In the genomic region with DNA sequence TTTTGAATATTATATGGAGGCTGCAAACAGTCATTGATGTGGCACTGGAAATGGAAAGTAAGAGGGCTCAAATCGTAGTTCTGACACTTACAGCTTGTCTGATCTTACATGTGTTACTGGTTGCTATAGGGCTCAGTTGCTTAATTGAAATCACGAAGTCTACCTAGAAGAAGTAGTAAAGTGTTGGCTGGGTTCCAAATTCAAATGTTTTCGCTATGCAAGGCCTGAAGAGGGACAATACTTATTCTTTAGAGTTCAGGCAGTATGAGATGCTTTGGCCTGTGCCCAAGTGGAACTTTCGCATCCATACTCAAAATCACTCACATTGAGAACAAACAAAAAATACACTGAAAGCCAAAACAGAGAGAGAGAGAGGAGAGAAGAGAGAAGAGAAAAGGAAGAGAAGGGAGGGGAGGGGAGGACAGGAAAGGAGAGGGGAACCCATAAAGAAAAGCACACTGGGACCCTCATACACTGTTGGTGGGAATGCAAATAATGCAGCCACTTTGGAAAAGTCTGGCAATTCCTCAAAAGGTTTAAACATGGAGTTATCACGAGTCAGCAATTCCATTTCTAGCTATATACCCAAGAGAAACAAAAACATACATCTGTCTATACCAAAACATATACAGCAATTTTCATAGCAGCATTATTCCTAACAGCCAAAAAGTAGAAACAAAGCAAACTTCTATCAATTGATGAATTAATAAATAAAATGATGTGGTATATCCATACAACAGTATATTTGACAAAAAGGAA, we compare ENCODE assay signal across 20 cellular contexts. TPM values are rescaled to one million over a fixed set of nuclear protein-coding genes. Genes with fewer than 3 reads are reported as not detected.
DNase-seq lines count a peak whose midpoint lies in the region; ATAC-seq and TF ChIP-seq lines count a peak whose summit lies in the region.
"Had no signal": no experiment of that assay in that cellular context is flagged by ENCODE, and none has a peak within 500 bp of the region (broad histone marks: within the 10 kb centered on the region; RNA-seq: fewer than 3 reads in every experiment).

No MANE protein-coding gene starts in this region.

- CTCF ChIA-PET in activated CD4-positive, alpha-beta T cell treated with anti-CD3 and anti-CD28 coated beads for 36 hours (lab: Charles Lee): no interaction called here
- CTCF ChIA-PET in CD8-positive, alpha-beta T cell (lab: Charles Lee): no interaction called here
- CTCF ChIA-PET in naive thymus-derived CD4-positive, alpha-beta T cell (lab: Charles Lee): interaction anchor here (0.6 kb wide), 1 partner anchor 43 kb away, joined by 3 read pairs; no protein-coding TSS in a partner anchor

- no peak for ATAC-seq in activated CD4-positive, alpha-beta T cell treated with anti-CD3 and anti-CD28 coated beads for 36 hours
- no peak for ATAC-seq in CD8-positive, alpha-beta T cell
- no peak for ATAC-seq in naive thymus-derived CD4-positive, alpha-beta T cell
- ATAC-seq: activated CD8-positive, alpha-beta memory T cell treated with anti-CD3 and anti-CD28 coated beads, Interleukin-2, amount 10 ng/mL, durations not matched to agents 7 days and 5 days; upper lobe of right lung had no signal

- peaks cover 13% of the 10 kb centered on the region for H3K36me3 Mint-ChIP-seq in activated CD4-positive, alpha-beta T cell treated with anti-CD3 and anti-CD28 coated beads for 36 hours (ENCODE audit: low read depth)
- peaks cover 6% of the 10 kb centered on the region for H3K36me3 Mint-ChIP-seq in activated CD4-positive, alpha-beta T cell treated with anti-CD3 and anti-CD28 coated beads, Interleukin-2, amount 10 ng/mL, durations not matched to agents 24 days and 14 days (ENCODE audit: low read depth)
- peaks cover 15% of the 10 kb centered on the region for H3K36me3 Mint-ChIP-seq in CD8-positive, alpha-beta T cell
- H3K36me3 Mint-ChIP-seq in naive thymus-derived CD4-positive, alpha-beta T cell: peaks cover 0 to 4% (median 0%) of the 10 kb centered on the region in 5 donors

- peaks cover 2% of the 10 kb centered on the region for H3K9me3 Mint-ChIP-seq in activated CD4-positive, alpha-beta T cell treated with anti-CD3 and anti-CD28 coated beads for 36 hours (ENCODE audit: low read depth)
- no peaks in the 10 kb centered on the region for H3K9me3 Mint-ChIP-seq in activated CD4-positive, alpha-beta T cell treated with anti-CD3 and anti-CD28 coated beads, Interleukin-2, amount 10 ng/mL, durations not matched to agents 24 days and 14 days
- peaks cover 3% of the 10 kb centered on the region for H3K9me3 Mint-ChIP-seq in CD8-positive, alpha-beta T cell
- peaks cover 0 to 5% (median 0%) of the 10 kb centered on the region in 11 donors for H3K9me3 Mint-ChIP-seq in naive thymus-derived CD4-positive, alpha-beta T cell

- no peak overlapping the region for H3K9ac ChIP-seq in OCI-LY1 (ENCODE audit: low read length)

- no peaks in the 10 kb centered on the region for H3K27me3 ChIP-seq in CD8-positive, alpha-beta T cell (ENCODE audit: insufficient read depth, low read length)
- no peaks in the 10 kb centered on the region; the same call in 1 of the 2 replicates for H3K27me3 ChIP-seq in OCI-LY1 (ENCODE audit: insufficient read depth, low read length)
- no peaks in the 10 kb centered on the region for H3K27me3 ChIP-seq in naive thymus-derived CD4-positive, alpha-beta T cell (ENCODE audit: control insufficient read depth in 2 of 2, insufficient read depth in 2 of 2, low read length in 2 of 2)
- H3K27me3 ChIP-seq: cardiac muscle cell, right atrium auricular region, upper lobe of right lung had no signal

- DNase-seq in activated CD4-positive, alpha-beta T cell treated with anti-CD3 and anti-CD28 coated beads for 36 hours: no peak
- no peak for DNase-seq in activated CD4-positive, alpha-beta T cell treated with anti-CD3 and anti-CD28 coated beads, Interleukin-2, amount 10 ng/mL, durations not matched to agents 24 days and 14 days
- DNase-seq in CD8-positive, alpha-beta T cell: no peak
- peak in 1 of 9 donors; percentile 18 for DNase-seq in naive thymus-derived CD4-positive, alpha-beta T cell
- DNase-seq in KBM-7 (no peak), GM20000 (ENCODE audit: low spot score) (no peak), HCEC 1CT (no peak)
- DNase-seq: activated CD4-positive, alpha-beta T cell treated with anti-CD3 and anti-CD28 coated beads for 4 hours; activated CD8-positive, alpha-beta memory T cell treated with anti-CD3 and anti-CD28 coated beads, Interleukin-2, amount 10 ng/mL, durations not matched to agents 7 days and 5 days; activated effector memory CD4-positive, alpha-beta T cell treated with Interleukin-2 at 50 U/mL for 16 hours; NCI-H2029; NCI-H446 treated with DMSO at 0.1 percent for 48 hours; SIG-M5; stimulated activated CD4-positive, alpha-beta T cell treated with anti-CD3 and anti-CD28 coated beads, Interleukin-12 subunit alpha, Interleukin-12 subunit beta, amount 100 ng/mL, for 4 hours; stimulated activated CD4-positive, alpha-beta T cell treated with anti-CD3 and anti-CD28 coated beads, Interleukin-4, amount 100 ng/mL, for 4 hours; upper lobe of right lung had no signal

- no peak overlapping the region for H3K4me3 ChIP-seq in CD8-positive, alpha-beta T cell (ENCODE audit: low read depth, low read length)
- no peak overlapping the region for H3K4me3 ChIP-seq in OCI-LY1 (ENCODE audit: low read depth, low read length, poor library complexity, severe bottlenecking)
- H3K4me3 ChIP-seq in naive thymus-derived CD4-positive, alpha-beta T cell (ENCODE audit: low read length): no peak overlapping the region
- H3K4me3 ChIP-seq: cardiac muscle cell, HAP-1, right atrium auricular region, upper lobe of right lung had no signal

- POLR2A ChIA-PET in activated CD4-positive, alpha-beta T cell treated with anti-CD3 and anti-CD28 coated beads for 36 hours (lab: Charles Lee): no interaction called here
- POLR2A ChIA-PET in CD8-positive, alpha-beta T cell (lab: Charles Lee): interaction anchor here (1.2 kb wide), 1 partner anchor 80 kb away, joined by 3 read pairs; a partner anchor contains a TSS
- POLR2A ChIA-PET in naive thymus-derived CD4-positive, alpha-beta T cell (lab: Charles Lee): no interaction called here

- H3K4me2 ChIP-seq in OCI-LY1 (ENCODE audit: low read length): peak overlapping the region; percentile 15; the same call in 1 of the 2 replicates

- H3K4me1 Mint-ChIP-seq in activated CD4-positive, alpha-beta T cell treated with anti-CD3 and anti-CD28 coated beads for 36 hours: peaks cover 23% of the 10 kb centered on the region
- peaks cover 19% of the 10 kb centered on the region for H3K4me1 Mint-ChIP-seq in activated CD4-positive, alpha-beta T cell treated with anti-CD3 and anti-CD28 coated beads, Interleukin-2, amount 10 ng/mL, durations not matched to agents 24 days and 14 days
- peaks cover 44% of the 10 kb centered on the region for H3K4me1 Mint-ChIP-seq in CD8-positive, alpha-beta T cell (ENCODE audit: low read depth)
- peaks cover 20 to 47% (median 43%) of the 10 kb centered on the region in 7 donors for H3K4me1 Mint-ChIP-seq in naive thymus-derived CD4-positive, alpha-beta T cell

- H3K79me2 ChIP-seq in OCI-LY1 (ENCODE audit: insufficient read depth, low read length): peaks cover 27% of the 10 kb centered on the region

- no peaks in the 10 kb centered on the region for H3K9me3 ChIP-seq in CD8-positive, alpha-beta T cell (ENCODE audit: low read length)
- peaks cover 7% of the 10 kb centered on the region for H3K9me3 ChIP-seq in OCI-LY1 (ENCODE audit: low read length)
- no peaks in the 10 kb centered on the region for H3K9me3 ChIP-seq in naive thymus-derived CD4-positive, alpha-beta T cell (ENCODE audit: control insufficient read depth in 2 of 3, low read length in 3 of 3)
- H3K9me3 ChIP-seq: right atrium auricular region, upper lobe of right lung had no signal

- H3K4me3 Mint-ChIP-seq in activated CD4-positive, alpha-beta T cell treated with anti-CD3 and anti-CD28 coated beads for 36 hours: no peak overlapping the region
- H3K4me3 Mint-ChIP-seq in activated CD4-positive, alpha-beta T cell treated with anti-CD3 and anti-CD28 coated beads, Interleukin-2, amount 10 ng/mL, durations not matched to agents 24 days and 14 days: no peak overlapping the region
- peak overlapping the region; percentile 59 for H3K4me3 Mint-ChIP-seq in CD8-positive, alpha-beta T cell
- H3K4me3 Mint-ChIP-seq in naive thymus-derived CD4-positive, alpha-beta T cell: peak overlapping the region in 6 of 10 donors; percentile 0 to 70 (median 38)
- H3K4me3 Mint-ChIP-seq: activated CD8-positive, alpha-beta memory T cell treated with anti-CD3 and anti-CD28 coated beads, Interleukin-2, amount 10 ng/mL, durations not matched to agents 7 days and 5 days had no signal

- H2AFZ ChIP-seq in OCI-LY1 (ENCODE audit: low read length): no peak overlapping the region

- H3K4me1 ChIP-seq in CD8-positive, alpha-beta T cell (ENCODE audit: insufficient read depth, low read length): peaks cover 26% of the 10 kb centered on the region
- peaks cover 29% of the 10 kb centered on the region for H3K4me1 ChIP-seq in OCI-LY1 (ENCODE audit: insufficient read depth, low read length, severe bottlenecking)
- H3K4me1 ChIP-seq in naive thymus-derived CD4-positive, alpha-beta T cell (ENCODE audit: control insufficient read depth in 2 of 2, insufficient read depth in 2 of 2, low read length in 2 of 2): peaks cover 17% of the 10 kb centered on the region in 2 donors

- in situ Hi-C loops in KBM-7 (cut with MboI; ENCODE audit: low pct_unique_long_range_greater_than_20kb, low sequenced_read_pairs): no loop called here

- no peaks in the 10 kb centered on the region for H3K36me3 ChIP-seq in CD8-positive, alpha-beta T cell (ENCODE audit: insufficient read depth, low read length)
- H3K36me3 ChIP-seq in OCI-LY1 (ENCODE audit: insufficient read depth, low read length): peaks cover 15% of the 10 kb centered on the region
- H3K36me3 ChIP-seq in naive thymus-derived CD4-positive, alpha-beta T cell (ENCODE audit: control insufficient read depth in 2 of 3, insufficient read depth in 3 of 3, low read length in 3 of 3): peaks cover 0 to 8% (median 0%) of the 10 kb centered on the region in 3 experiments
- H3K36me3 ChIP-seq: cardiac muscle cell, right atrium auricular region, upper lobe of right lung had no signal

- TF ChIP-seq CTCF in CD8-positive, alpha-beta T cell (IDR thresholded peaks at IDR 0.05): no peak
- TF ChIP-seq CTCF in OCI-LY1 (IDR thresholded peaks at IDR 0.05; ENCODE audit: low read length): no peak
- no peak for TF ChIP-seq CTCF in GM20000 (IDR thresholded peaks at IDR 0.05; ENCODE audit: extremely low read depth, missing control alignments)

- H4K20me1 ChIP-seq in OCI-LY1 (ENCODE audit: insufficient read depth, low read length): peaks cover 8% of the 10 kb centered on the region

- H3K27ac ChIP-seq in CD8-positive, alpha-beta T cell (ENCODE audit: low read depth, low read length): no peak overlapping the region
- H3K27ac ChIP-seq in OCI-LY1 (ENCODE audit: low read depth, low read length, poor library complexity, severe bottlenecking): no peak overlapping the region
- H3K27ac ChIP-seq in naive thymus-derived CD4-positive, alpha-beta T cell (ENCODE audit: low read depth, low read length): no peak overlapping the region
- H3K27ac ChIP-seq: cardiac muscle cell, right atrium auricular region, upper lobe of right lung had no signal

- no peaks in the 10 kb centered on the region for H3K9me2 ChIP-seq in OCI-LY1 (ENCODE audit: low read depth, low read length)

- H3F3A ChIP-seq in OCI-LY1 (ENCODE audit: insufficient read depth, low read length): no peaks in the 10 kb centered on the region

- H3K27ac Mint-ChIP-seq in activated CD4-positive, alpha-beta T cell treated with anti-CD3 and anti-CD28 coated beads for 36 hours: peak overlapping the region; percentile 67
- H3K27ac Mint-ChIP-seq in activated CD4-positive, alpha-beta T cell treated with anti-CD3 and anti-CD28 coated beads, Interleukin-2, amount 10 ng/mL, durations not matched to agents 24 days and 14 days: no peak overlapping the region
- peak overlapping the region; percentile 84 for H3K27ac Mint-ChIP-seq in CD8-positive, alpha-beta T cell
- H3K27ac Mint-ChIP-seq in naive thymus-derived CD4-positive, alpha-beta T cell: peak overlapping the region in 8 of 9 donors; percentile 3 to 98 (median 86)
- H3K27ac Mint-ChIP-seq: activated CD8-positive, alpha-beta memory T cell treated with anti-CD3 and anti-CD28 coated beads, Interleukin-2, amount 10 ng/mL, durations not matched to agents 7 days and 5 days had no signal

- intact Hi-C loops in activated CD4-positive, alpha-beta T cell treated with anti-CD3 and anti-CD28 coated beads for 36 hours (cut with DNase I, micrococcal nuclease): loop anchor here (5.0 to 10.0 kb wide), 4 partner anchors 232 to 1885 kb away; a partner anchor contains a TSS
- intact Hi-C loops in activated CD4-positive, alpha-beta T cell treated with anti-CD3 and anti-CD28 coated beads, Interleukin-2, amount 10 ng/mL, durations not matched to agents 24 days and 14 days (cut with micrococcal nuclease): loop anchor here (10.0 kb wide), 1 partner anchor 275 kb away; no protein-coding TSS in a partner anchor
- intact Hi-C loops in CD8-positive, alpha-beta T cell (cut with DNase I, micrococcal nuclease): loop anchor here (5.0 to 10.0 kb wide), 6 partner anchors 1257 to 1883 kb away; a partner anchor contains a TSS
- intact Hi-C loops in naive thymus-derived CD4-positive, alpha-beta T cell (cut with micrococcal nuclease): loop anchor here (1.0 to 5.0 kb wide), 6 partner anchors 43 to 1837 kb away; a partner anchor contains a TSS

- no peaks in the 10 kb centered on the region for H3K27me3 Mint-ChIP-seq in activated CD4-positive, alpha-beta T cell treated with anti-CD3 and anti-CD28 coated beads for 36 hours
- no peaks in the 10 kb centered on the region for H3K27me3 Mint-ChIP-seq in activated CD4-positive, alpha-beta T cell treated with anti-CD3 and anti-CD28 coated beads, Interleukin-2, amount 10 ng/mL, durations not matched to agents 24 days and 14 days
- H3K27me3 Mint-ChIP-seq in CD8-positive, alpha-beta T cell (ENCODE audit: low read depth): peaks cover 2% of the 10 kb centered on the region
- peaks cover 0 to 2% (median 0%) of the 10 kb centered on the region in 5 donors for H3K27me3 Mint-ChIP-seq in naive thymus-derived CD4-positive, alpha-beta T cell
- H3K27me3 Mint-ChIP-seq: activated CD8-positive, alpha-beta memory T cell treated with anti-CD3 and anti-CD28 coated beads, Interleukin-2, amount 10 ng/mL, durations not matched to agents 7 days and 5 days had no signal

RNA-seq across cellular contexts. Expression of a gene that starts 2.9 kb away (rescaled TPM):
- total RNA-seq in activated CD4-positive, alpha-beta T cell treated with anti-CD3 and anti-CD28 coated beads for 36 hours: 100 to 1,000 TPM; 175 to 186 TPM
- total RNA-seq in activated CD4-positive, alpha-beta T cell treated with anti-CD3 and anti-CD28 coated beads, Interleukin-2, amount 10 ng/mL, durations not matched to agents 24 days and 14 days: 149 and 161 TPM in 2 replicates
- total RNA-seq in CD8-positive, alpha-beta T cell: 100 to 1,000 TPM; 192 to 206 TPM
- 100 to 1,000 TPM; 108 to 151 (median 129) TPM for total RNA-seq in naive thymus-derived CD4-positive, alpha-beta T cell
- 10 to 100 TPM; 53.0 to 63.0 TPM for polyA plus RNA-seq in naive thymus-derived CD4-positive, alpha-beta T cell

Comparison
In these comparisons a context has a peak if more than half of its experiments do, and no peak if none do; other contexts are left out.
1. H3K4me3 Mint-ChIP-seq: peak in CD8-positive, alpha-beta T cell (single experiment) and naive thymus-derived CD4-positive, alpha-beta T cell (6 of 10); none in activated CD4-positive, alpha-beta T cell treated with anti-CD3 and anti-CD28 coated beads for 36 hours (single experiment) and activated CD4-positive, alpha-beta T cell treated with anti-CD3 and anti-CD28 coated beads, Interleukin-2, amount 10 ng/mL, durations not matched to agents 24 days and 14 days (single experiment).